20 cellular contexts compared by ENCODE assay signal in the genomic region with DNA sequence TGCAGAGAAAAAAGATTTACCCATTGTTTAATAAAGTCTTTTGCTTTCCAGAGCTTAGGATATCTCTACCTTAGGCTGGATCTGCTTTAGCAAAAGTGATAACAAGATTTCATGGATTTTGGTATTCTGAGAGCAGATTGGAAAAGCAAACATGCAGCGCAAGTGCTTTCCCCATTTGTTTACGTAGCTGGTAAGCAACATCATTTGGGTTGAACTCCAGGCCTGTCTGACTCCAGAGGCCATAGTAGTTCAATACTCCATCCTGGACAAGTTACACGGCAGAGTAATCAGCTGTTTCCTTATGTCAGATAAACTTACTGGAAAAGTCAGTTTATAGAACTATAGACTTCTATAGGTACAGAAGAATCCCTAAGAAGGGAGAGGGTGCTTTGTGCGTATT. TPM values are rescaled to one million over a fixed set of nuclear protein-coding genes. Genes with fewer than 3 reads are reported as not detected.
DNase-seq lines count a peak whose midpoint lies in the region; ATAC-seq, FAIRE-seq and TF ChIP-seq lines count a peak whose summit lies in the region.
"Had no signal": no experiment of that assay in that cellular context is flagged by ENCODE, and none has a peak within 500 bp of the region (broad histone marks: within the 10 kb centered on the region; RNA-seq: fewer than 3 reads in every experiment).

No MANE protein-coding gene starts in this region.

- TF ChIP-seq CTCF in astrocyte (IDR thresholded peaks at IDR 0.05; ENCODE audit: insufficient read depth, low read depth, low read length): no peak
- no peak for TF ChIP-seq CTCF in right lobe of liver (IDR thresholded peaks at IDR 0.05)
- no peak for TF ChIP-seq CTCF in GM13976 (IDR thresholded peaks at IDR 0.05; ENCODE audit: borderline replicate concordance, control extremely low read depth, extremely low read depth, insufficient read depth, missing control alignments)

- H3K9ac ChIP-seq in astrocyte (ENCODE audit: low read length): no peak overlapping the region

- H3K79me2 ChIP-seq in astrocyte (ENCODE audit: insufficient read depth, low read length): no peaks in the 10 kb centered on the region

- ATAC-seq in right lobe of liver: peak; percentile 46 to 97 (median 86)
- ATAC-seq in GM18520 (IDR thresholded peaks at IDR 0.05; ENCODE audit: unreplicated experiment): no peak
- no peak for ATAC-seq in GM21786 (IDR thresholded peaks at IDR 0.05; ENCODE audit: unreplicated experiment)
- ATAC-seq: K562 had no signal

- no peaks in the 10 kb centered on the region for H3K36me3 ChIP-seq in astrocyte (ENCODE audit: insufficient read depth, low read length)
- H3K36me3 ChIP-seq in right lobe of liver: no peaks in the 10 kb centered on the region

- DNase-seq in HuH-7 (ENCODE audit: low spot score) (peak; percentile 26), HuH-7.5 (ENCODE audit: low spot score) (peak; percentile 40), astrocyte (ENCODE audit: low read depth) (no peak), right lobe of liver (no peak), GM13976 (ENCODE audit: low spot score) (no peak)
- DNase-seq: ACHN; AML-193; CD4-positive, alpha-beta T cell; DMS153; DMS79; GDM1; H9 had no signal

- H3K36me3 Mint-ChIP-seq in astrocyte (ENCODE audit: low read depth, unreplicated experiment): peaks cover 3% of the 10 kb centered on the region

- H3K4me2 ChIP-seq in astrocyte (ENCODE audit: low read length): no peak overlapping the region

- in situ Hi-C loops in GM13976 (cut with MboI; ENCODE audit: low sequenced_read_pairs, unreplicated experiment): no loop called here

- H3K4me3 ChIP-seq in astrocyte (ENCODE audit: insufficient read depth, low read depth, low read length) (no peak overlapping the region), right lobe of liver (no peak overlapping the region)
- H3K4me3 ChIP-seq: K562 had no signal

- FAIRE-seq in astrocyte (lab: Jason Lieb, UNC): no peak
- FAIRE-seq: A204.1, GM12892, H1, HTR-8/SVneo, K562 had no signal

- H3K27ac Mint-ChIP-seq in astrocyte (ENCODE audit: unreplicated experiment): peak overlapping the region; percentile 58
- H3K27ac Mint-ChIP-seq: CD4-positive, alpha-beta T cell; H9 had no signal

- H3K27me3 ChIP-seq in astrocyte (ENCODE audit: insufficient read depth, low read length): no peaks in the 10 kb centered on the region
- no peaks in the 10 kb centered on the region for H3K27me3 ChIP-seq in right lobe of liver

- no peaks in the 10 kb centered on the region for H3K9me3 Mint-ChIP-seq in astrocyte (ENCODE audit: unreplicated experiment)
- H3K9me3 Mint-ChIP-seq: CD4-positive, alpha-beta T cell; H9 had no signal

- H3K4me1 ChIP-seq in astrocyte (ENCODE audit: insufficient read depth, low read length) (no peaks in the 10 kb centered on the region), right lobe of liver (peaks cover 0 to 5% (median 0%) of the 10 kb centered on the region in 4 donors)

- no peak for TF ChIP-seq POLR2A in right lobe of liver (IDR thresholded peaks at IDR 0.05)

- no peak overlapping the region for H2AFZ ChIP-seq in astrocyte (ENCODE audit: low read depth, low read length)

- H3K4me1 Mint-ChIP-seq in astrocyte (ENCODE audit: low read depth, unreplicated experiment): no peaks in the 10 kb centered on the region
- H3K4me1 Mint-ChIP-seq: H9 had no signal

- no peaks in the 10 kb centered on the region for H3K27me3 Mint-ChIP-seq in astrocyte (ENCODE audit: low read depth, unreplicated experiment)
- H3K27me3 Mint-ChIP-seq: CD4-positive, alpha-beta T cell had no signal

- WGBS in right lobe of liver (ENCODE audit: insufficient coverage, low coverage, low lambda C conversion rate, missing lambda C conversion rate): 43% methylated on average over 4 of the region's 4 CpGs

- H4K20me1 ChIP-seq in astrocyte (ENCODE audit: insufficient read depth, low read length): no peaks in the 10 kb centered on the region

- no peaks in the 10 kb centered on the region for H3K9me3 ChIP-seq in astrocyte (ENCODE audit: insufficient read depth, low read depth, low read length)
- H3K9me3 ChIP-seq in right lobe of liver: no peaks in the 10 kb centered on the region

- H3K27ac ChIP-seq in astrocyte (ENCODE audit: low read depth, low read length): no peak overlapping the region
- peak overlapping the region in 1 of 3 donors; percentile 52 for H3K27ac ChIP-seq in right lobe of liver
- H3K27ac ChIP-seq: C4-2B had no signal

- H3K4me3 Mint-ChIP-seq in astrocyte (ENCODE audit: unreplicated experiment): no peak overlapping the region
- H3K4me3 Mint-ChIP-seq: CD4-positive, alpha-beta T cell; H9 had no signal

- intact Hi-C loops in right lobe of liver (cut with DNase I): no loop called here

RNA-seq across cellular contexts. Expression of a gene that starts 40.6 kb away (rescaled TPM):
- 45.2 and 51.2 TPM in 2 replicates for total RNA-seq in astrocyte
- 10 to 100 TPM; 13.0 to 27.1 (median 22.7) TPM for total RNA-seq in right lobe of liver

Comparison
In these comparisons a context has a peak if more than half of its experiments do, and no peak if none do; other contexts are left out.
1. DNase-seq: peak in HuH-7 (single experiment) and HuH-7.5 (single experiment); none in astrocyte (single experiment), right lobe of liver (0 of 3) and GM13976 (single experiment).
2. ATAC-seq: peak in right lobe of liver (4 of 4); none in GM18520 (single experiment) and GM21786 (single experiment).